ENCODE assay signal across 28 cellular contexts in the genomic region with DNA sequence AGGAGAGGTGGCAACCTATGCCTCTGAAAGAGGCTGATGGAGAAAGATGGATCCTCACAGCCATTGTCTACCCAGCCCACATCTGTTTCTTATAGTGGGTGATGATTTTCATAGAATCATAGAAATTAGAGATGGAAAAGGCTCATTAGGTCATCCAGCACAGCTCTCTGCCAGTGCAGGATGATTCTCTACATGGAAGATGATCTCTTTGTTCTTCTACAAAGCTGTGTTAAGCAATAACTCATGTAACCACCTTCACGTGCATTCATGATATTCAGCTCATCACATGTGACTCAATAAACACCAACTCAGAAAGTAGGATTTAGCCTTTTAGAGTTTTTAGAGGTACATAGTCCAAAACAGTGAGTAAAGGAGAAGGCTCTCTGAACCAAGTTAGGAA.
"Had no signal": no experiment of that assay in that cellular context is flagged by ENCODE, and none has a peak within 500 bp of the region (broad histone marks: within the 10 kb centered on the region; RNA-seq: fewer than 3 reads in every experiment).

No MANE protein-coding gene starts in this region.

- H3K4me2 ChIP-seq: smooth muscle cell had no signal

- H3K4me3 Mint-ChIP-seq: dendritic cell treated with granulocyte-macrophage colony-stimulating factor and Interleukin-4, amounts not matched to agents 40 ng/mL and 50 ng/mL, for 4 days; mesothelial cell of epicardium; nephron progenitor cell; stimulated activated naive CD8-positive, alpha-beta T cell treated with anti-CD3 and anti-CD28 coated beads, Interleukin-15, amount 100 ng/mL, for 72 hours had no signal

- H3K9me3 Mint-ChIP-seq: mesothelial cell of epicardium, nephron progenitor cell had no signal

- H3K27ac Mint-ChIP-seq: dendritic cell treated with granulocyte-macrophage colony-stimulating factor and Interleukin-4, amounts not matched to agents 40 ng/mL and 50 ng/mL, for 4 days; naive B cell; nephron progenitor cell; stimulated activated naive CD8-positive, alpha-beta T cell treated with anti-CD3 and anti-CD28 coated beads, Interleukin-15, amount 100 ng/mL, for 72 hours had no signal

- DNase-seq: colonic mucosa; effector memory CD4-positive, alpha-beta T cell; gastrocnemius medialis; left ventricle myocardium superior; mesenchymal stem cell; mucosa of descending colon; naive B cell; nephron progenitor cell; nucleus accumbens; right cardiac atrium; stimulated activated CD4-positive, alpha-beta T cell treated with anti-CD3 and anti-CD28 coated beads, Interleukin-12 subunit alpha, Interleukin-12 subunit beta, amount 100 ng/mL, for 4 hours; stimulated activated CD4-positive, alpha-beta T cell treated with anti-CD3 and anti-CD28 coated beads, Interleukin-1b, Interleukin-23, amount 100 ng/mL, for 48 hours; stimulated activated CD4-positive, alpha-beta T cell treated with anti-CD3 and anti-CD28 coated beads, Interleukin-4, amount 100 ng/mL, for 1 hour; stimulated activated CD8-positive, alpha-beta memory T cell treated with anti-CD3 and anti-CD28 coated beads, Interleukin-4, amount 100 ng/mL, for 48 hours; stimulated activated naive CD4-positive, alpha-beta T cell; stimulated activated naive CD8-positive, alpha-beta T cell treated with anti-CD3 and anti-CD28 coated beads, Interleukin-15, amount 100 ng/mL, for 72 hours; transverse colon; upper lobe of right lung; uterus had no signal

- FAIRE-seq: endothelial cell of umbilical vein, keratinocyte had no signal

- H3K4me1 Mint-ChIP-seq: stimulated activated naive CD8-positive, alpha-beta T cell treated with anti-CD3 and anti-CD28 coated beads, Interleukin-15, amount 100 ng/mL, for 72 hours had no signal

- H3K36me3 Mint-ChIP-seq: mesothelial cell of epicardium, naive B cell had no signal

- ATAC-seq: gastrocnemius medialis; left ventricle myocardium superior; mucosa of descending colon; right cardiac atrium; stimulated activated naive CD8-positive, alpha-beta T cell treated with anti-CD3 and anti-CD28 coated beads, Interleukin-15, amount 100 ng/mL, for 72 hours; upper lobe of right lung had no signal

- H3K4me1 ChIP-seq: colonic mucosa, prostate gland had no signal

- H3K9me3 ChIP-seq: colonic mucosa, esophagus muscularis mucosa, gastrocnemius medialis, mucosa of descending colon, prostate gland, suprapubic skin, transverse colon, upper lobe of right lung, uterus had no signal

- H3K27ac ChIP-seq: colonic mucosa, esophagus muscularis mucosa, gastrocnemius medialis, prostate gland, suprapubic skin, upper lobe of right lung had no signal

- H3K4me3 ChIP-seq: colonic mucosa, esophagus muscularis mucosa, gastrocnemius medialis, lung, mucosa of descending colon, prostate gland, smooth muscle cell, suprapubic skin, transverse colon, upper lobe of right lung, uterus had no signal

- H3K36me3 ChIP-seq: colonic mucosa, esophagus muscularis mucosa, gastrocnemius medialis, prostate gland, suprapubic skin, transverse colon, upper lobe of right lung, uterus had no signal

- H3K27me3 Mint-ChIP-seq: dendritic cell treated with granulocyte-macrophage colony-stimulating factor and Interleukin-4, amounts not matched to agents 40 ng/mL and 50 ng/mL, for 4 days; stimulated activated naive CD8-positive, alpha-beta T cell treated with anti-CD3 and anti-CD28 coated beads, Interleukin-15, amount 100 ng/mL, for 72 hours had no signal

- H3K27me3 ChIP-seq: colonic mucosa, esophagus muscularis mucosa, gastrocnemius medialis, suprapubic skin, transverse colon, upper lobe of right lung, uterus had no signal
